ENCODE assay signal across 23 cellular contexts in genomic region chr4:24949970-24950369, GRCh38. TPM values are rescaled to one million over a fixed set of nuclear protein-coding genes. Genes with fewer than 3 reads are reported as not detected.
"Had no signal": no experiment of that assay in that cellular context is flagged by ENCODE, and none has a peak within 500 bp of the region (broad histone marks: within the 10 kb centered on the region; RNA-seq: fewer than 3 reads in every experiment).

No MANE protein-coding gene starts in this region.

- FAIRE-seq: endothelial cell of umbilical vein, pancreas, urothelium cell line had no signal

- H3K9ac ChIP-seq: neural progenitor cell had no signal

- H3K27me3 ChIP-seq: left lung, neural progenitor cell, pancreas, sigmoid colon had no signal

- ATAC-seq: foreskin keratinocyte, left lung, pancreas had no signal

- H3K4me1 ChIP-seq: foreskin keratinocyte, left lung, pancreas, prostate gland, sigmoid colon had no signal

- H3K27ac ChIP-seq: coronary artery, foreskin keratinocyte, left lung, neural progenitor cell, pancreas, prostate gland, sigmoid colon, skin epidermis had no signal

- H3K36me3 ChIP-seq: left lung, neural progenitor cell, pancreas, prostate gland, sigmoid colon had no signal

- H3K4me3 ChIP-seq: coronary artery, left lung, lung, neural progenitor cell, pancreas, prostate gland, sigmoid colon, skin epidermis had no signal

- DNase-seq: effector CD4-positive, alpha-beta T cell; endodermal cell; erythroblast; foreskin keratinocyte; hippocampal formation; kidney glomerular epithelial cell; left lung; mesenchymal stem cell; midbrain; occipital lobe; pancreas; retina; sigmoid colon; stimulated activated CD4-positive, alpha-beta T cell treated with anti-CD3 and anti-CD28 coated beads, Interleukin-12 subunit alpha, Interleukin-12 subunit beta, amount 100 ng/mL, for 4 hours; stimulated activated naive CD4-positive, alpha-beta T cell treated with Interleukin-2 at 50 U/mL for 16 hours had no signal

- H3K9me3 ChIP-seq: pancreas, prostate gland, sigmoid colon had no signal

RNA-seq across cellular contexts. Expression of gene CCDC149, which starts 37.1 kb away (rescaled TPM):
- total RNA-seq: natural killer cell treated with Interleukin-12 subunit alpha and Interleukin-12 subunit beta and Interleukin-15 and Interleukin-18, amount 100 ng/mL, for 72 hours had no signal
